8 cellular contexts compared by ENCODE assay signal in the genomic region with DNA sequence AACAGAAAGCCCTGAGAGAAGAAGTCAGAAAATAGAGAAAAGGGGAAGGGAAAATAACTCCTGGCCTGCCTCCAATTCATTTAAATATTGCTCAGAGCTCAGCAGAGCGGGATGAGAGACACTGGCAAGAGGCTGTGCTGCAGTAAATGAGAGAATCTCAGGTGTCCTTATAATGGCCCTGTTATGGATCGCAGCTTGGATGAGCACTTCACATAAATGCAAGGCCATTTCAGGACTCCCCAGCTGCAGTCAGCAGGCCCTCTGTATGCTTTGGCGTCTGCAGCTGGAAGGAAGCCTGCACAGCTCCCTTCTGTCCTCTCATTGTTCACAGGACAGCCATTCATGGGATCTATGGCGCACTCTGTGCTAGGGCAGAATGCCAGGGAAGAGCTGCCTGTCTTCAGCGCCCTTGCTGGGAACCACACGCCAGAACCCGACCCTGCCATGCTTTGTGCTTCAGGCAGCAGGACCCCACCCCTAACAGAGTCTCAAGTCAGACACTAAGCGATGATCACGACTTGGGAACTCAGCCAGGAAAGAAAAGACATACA. TPM values are rescaled to one million over a fixed set of nuclear protein-coding genes. Genes with fewer than 3 reads are reported as not detected.
DNase-seq lines count a peak whose midpoint lies in the region; ATAC-seq and TF ChIP-seq lines count a peak whose summit lies in the region.

No MANE protein-coding gene starts in this region.

- no peaks in the 10 kb centered on the region for H3K36me3 ChIP-seq in suprapubic skin

- no peak for TF ChIP-seq EP300 in suprapubic skin (IDR thresholded peaks at IDR 0.05)

- no peak for TF ChIP-seq POLR2A in suprapubic skin (IDR thresholded peaks at IDR 0.05)

- H3K4me3 ChIP-seq in suprapubic skin: peak overlapping the region; percentile 6

- TF ChIP-seq CTCF in suprapubic skin (IDR thresholded peaks at IDR 0.05): no peak

- WGBS in suprapubic skin: 5% methylated on average over 9 of the region's 9 CpGs

- peak overlapping the region; percentile 42 for H3K27ac ChIP-seq in suprapubic skin

- no peaks in the 10 kb centered on the region for H3K27me3 ChIP-seq in suprapubic skin

- H3K9me3 ChIP-seq in suprapubic skin: no peaks in the 10 kb centered on the region

- peak; percentile 82 for ATAC-seq in HG02759 (IDR thresholded peaks at IDR 0.05; ENCODE audit: unreplicated experiment)
- no peak for ATAC-seq in GM19455 (IDR thresholded peaks at IDR 0.05; ENCODE audit: unreplicated experiment)

- DNase-seq in GM03348 (ENCODE audit: low spot score) (peak; percentile 34), NCI-H2081 (lab: John Stamatoyannopoulos, UW) (peak; percentile 68 to 90), anterior cingulate cortex (lab: John Stamatoyannopoulos, UW) (peak in 57 of 58 donors; percentile 16 to 94 (median 78)), inferior parietal cortex (ENCODE audit: extremely low spot score) (peak; percentile 90), suprapubic skin (ENCODE audit: low spot score in 2 of 2) (no peak), ureter (ENCODE audit: low spot score) (no peak)

- H3K4me1 ChIP-seq in suprapubic skin: peaks cover 16% of the 10 kb centered on the region

RNA-seq across cellular contexts. Expression of gene ABCB10, which starts 20.7 kb away (rescaled TPM):
- 10 to 100 TPM; 10.5 to 15.2 (median 13.0) TPM for total RNA-seq in suprapubic skin
- total RNA-seq in ureter: 13.7 TPM

RNA-seq across cellular contexts. Expression of gene TAF5L, which starts 46.7 kb away (rescaled TPM):
- total RNA-seq in suprapubic skin (10 to 100 TPM; 10.5 to 16.8 (median 15.8) TPM), ureter (26.9 TPM)

RNA-seq across cellular contexts. Expression of gene URB2, which starts 46.9 kb away (rescaled TPM):
- total RNA-seq in suprapubic skin: 10 to 100 TPM; 11.0 to 14.1 (median 11.7) TPM
- 15.0 TPM for total RNA-seq in ureter

Comparison
In these comparisons a context has a peak if more than half of its experiments do, and no peak if none do; other contexts are left out.
1. DNase-seq: peak in GM03348 (single experiment), NCI-H2081 (2 of 2), anterior cingulate cortex (57 of 58) and inferior parietal cortex (single experiment); none in suprapubic skin (0 of 2) and ureter (single experiment).